ENCODE assay signal across 7 cellular contexts in the genomic region with DNA sequence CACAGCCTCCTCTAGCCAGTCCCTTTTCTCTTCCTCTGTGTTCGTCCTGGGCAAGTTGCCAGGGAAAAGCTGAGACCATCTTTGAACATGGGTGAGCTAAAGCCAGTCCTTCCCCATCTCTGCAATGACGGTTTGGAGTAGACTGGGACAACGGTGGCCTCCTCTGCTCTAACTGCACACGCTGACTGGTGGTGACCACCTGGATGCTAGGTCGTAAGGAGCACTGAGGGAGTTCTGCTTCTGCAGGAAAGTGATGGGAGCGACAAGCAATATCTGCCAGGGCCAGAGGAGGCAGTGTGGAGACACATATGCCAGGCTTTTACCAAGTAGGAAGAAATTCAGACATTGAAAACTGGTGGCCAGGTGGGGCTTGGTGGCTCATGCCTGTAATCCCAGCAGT.
DNase-seq lines count a peak whose midpoint lies in the region; ATAC-seq, FAIRE-seq and TF ChIP-seq lines count a peak whose summit lies in the region.

No MANE protein-coding gene starts in this region.

- H3K4me2 ChIP-seq in endothelial cell of umbilical vein (ENCODE audit: insufficient read depth, low read length) (no peak overlapping the region), neural progenitor cell (no peak overlapping the region)

- H3K27me3 ChIP-seq in endothelial cell of umbilical vein (ENCODE audit: control insufficient read depth in 2 of 2, insufficient read depth in 2 of 2, low read length in 2 of 2) (no peaks in the 10 kb centered on the region), neural progenitor cell (no peaks in the 10 kb centered on the region), vagina (no peaks in the 10 kb centered on the region)

- intact Hi-C loops in endothelial cell of umbilical vein (cut with micrococcal nuclease) (no loop called here), vagina (cut with DNase I) (no loop called here)

- peaks cover 4% of the 10 kb centered on the region for H3K4me1 Mint-ChIP-seq in neural progenitor cell

- H4K20me1 ChIP-seq in endothelial cell of umbilical vein (replicated peaks; ENCODE audit: control insufficient read depth, extremely low read depth, insufficient read depth, low read length) (no peaks in the 10 kb centered on the region), neural progenitor cell (ENCODE audit: low read depth) (no peaks in the 10 kb centered on the region)

- H3F3A ChIP-seq in neural progenitor cell (ENCODE audit: low read depth) = peaks cover 6% of the 10 kb centered on the region

- no peak overlapping the region for H2AFZ ChIP-seq in endothelial cell of umbilical vein (ENCODE audit: low read depth, low read length)
- no peak overlapping the region for H2AFZ ChIP-seq in neural progenitor cell (replicated peaks)

- CTCF ChIA-PET in endothelial cell of umbilical vein (lab: Charles Lee) = no interaction called here

- no peak overlapping the region for H3K27ac Mint-ChIP-seq in neural progenitor cell

- H3K36me3 Mint-ChIP-seq in neural progenitor cell = no peaks in the 10 kb centered on the region

- H3K36me3 ChIP-seq in endothelial cell of umbilical vein (ENCODE audit: control insufficient read depth in 2 of 2, extremely low read depth in 1 of 2, insufficient read depth in 2 of 2, low read length in 2 of 2) (no peaks in the 10 kb centered on the region), neural progenitor cell (no peaks in the 10 kb centered on the region), vagina (no peaks in the 10 kb centered on the region)

- DNase-seq in ELR (ENCODE audit: low read depth) (peak; percentile 48), SKM-1 (lab: John Stamatoyannopoulos, UW; ENCODE audit: unreplicated experiment) (peak; percentile 76), endothelial cell of umbilical vein (ENCODE audit: low read depth, low spot score) (no peak), neural progenitor cell (ENCODE audit: low spot score) (peak; percentile 67), HPDE6-E6E7 (ENCODE audit: extremely low spot score) (no peak), vagina (ENCODE audit: extremely low spot score in 2 of 2) (no peak)

- no peaks in the 10 kb centered on the region for H3K9me1 ChIP-seq in endothelial cell of umbilical vein (replicated peaks; ENCODE audit: control insufficient read depth, extremely low read depth, insufficient read depth, low read length)

- no TSS peak for BruUV-seq in endothelial cell of umbilical vein (replicated peaks; lab: Mats Ljungman, UMichigan)

- FAIRE-seq in endothelial cell of umbilical vein (lab: Jason Lieb, UNC) = no peak

- no peak for TF ChIP-seq POLR2A in endothelial cell of umbilical vein (IDR thresholded peaks at IDR 0.05; ENCODE audit: low read depth, low read length)
- TF ChIP-seq POLR2A in vagina (IDR thresholded peaks at IDR 0.05) = no peak

- H3K9me3 ChIP-seq in endothelial cell of umbilical vein (replicated peaks; ENCODE audit: control insufficient read depth, insufficient read depth, low read length) (no peaks in the 10 kb centered on the region), neural progenitor cell (ENCODE audit: low read depth) (no peaks in the 10 kb centered on the region), vagina (no peaks in the 10 kb centered on the region)

- no peaks in the 10 kb centered on the region for H3K4me1 ChIP-seq in endothelial cell of umbilical vein (ENCODE audit: control insufficient read depth, extremely low read depth, insufficient read depth, low read length)
- H3K4me1 ChIP-seq in neural progenitor cell = no peaks in the 10 kb centered on the region
- no peaks in the 10 kb centered on the region for H3K4me1 ChIP-seq in vagina

- H3K79me2 ChIP-seq in endothelial cell of umbilical vein (ENCODE audit: control insufficient read depth, insufficient read depth, low read length) (no peaks in the 10 kb centered on the region), neural progenitor cell (ENCODE audit: low read depth) (no peaks in the 10 kb centered on the region)

- no peak overlapping the region for H3K27ac ChIP-seq in endothelial cell of umbilical vein (ENCODE audit: insufficient read depth, low read depth, low read length)
- no peak overlapping the region for H3K27ac ChIP-seq in neural progenitor cell
- H3K27ac ChIP-seq in vagina = no peak overlapping the region

- no peak overlapping the region for H3K4me3 ChIP-seq in endothelial cell of umbilical vein (replicated peaks in 1 of 3; ENCODE audit: insufficient read depth in 1 of 3, low read depth in 1 of 3, low read length in 3 of 3)
- H3K4me3 ChIP-seq in neural progenitor cell = no peak overlapping the region
- no peak overlapping the region for H3K4me3 ChIP-seq in vagina

- H3K9ac ChIP-seq in endothelial cell of umbilical vein (replicated peaks; ENCODE audit: extremely low read depth, insufficient read depth, low read length) = no peak overlapping the region
- H3K9ac ChIP-seq in neural progenitor cell = no peak overlapping the region

- peak; percentile 60 for ATAC-seq in HG02981 (IDR thresholded peaks at IDR 0.05; ENCODE audit: unreplicated experiment)

- POLR2A ChIA-PET in endothelial cell of umbilical vein (lab: Charles Lee) = no interaction called here

- no peak overlapping the region for H3K4me3 Mint-ChIP-seq in neural progenitor cell

- dilution Hi-C loops in endothelial cell of umbilical vein (cut with MboI; ENCODE audit: extremely low pct_ligation_motif_present, low sequenced_read_pairs) = no loop called here

- H3K9me3 Mint-ChIP-seq in neural progenitor cell = no peaks in the 10 kb centered on the region

- TF ChIP-seq CTCF in endothelial cell of umbilical vein (IDR thresholded peaks at IDR 0.05; ENCODE audit: extremely low read depth in 1 of 2, insufficient read depth in 1 of 2, low read depth in 1 of 2, low read length in 2 of 2) (peak; percentile 7 to 23), neural progenitor cell (IDR thresholded peaks at IDR 0.05) (peak; percentile 64), vagina (IDR thresholded peaks at IDR 0.05) (no peak)

- peaks cover 6% of the 10 kb centered on the region for H3K27me3 Mint-ChIP-seq in neural progenitor cell (ENCODE audit: insufficient read depth, low read depth)

TF ChIP-seq in endothelial cell of umbilical vein, 7 proteins besides CTCF, POLR2A, EP300 and RAD21:
- TF ChIP-seq GATA2 (IDR thresholded peaks at IDR 0.05; ENCODE audit: insufficient read depth, insufficient read length, low read depth, low read length) (no peak), POLR2AphosphoS5 (IDR thresholded peaks at IDR 0.05; ENCODE audit: insufficient read depth, low read depth, low read length) (no peak), MYC (IDR thresholded peaks at IDR 0.05; ENCODE audit: low read depth, low read length) (no peak), JUN (IDR thresholded peaks at IDR 0.05; ENCODE audit: borderline replicate concordance, insufficient read depth, insufficient read length, low read depth) (no peak), FOS (IDR thresholded peaks at IDR 0.05; ENCODE audit: borderline replicate concordance, insufficient read depth, low read length) (no peak), EZH2 (IDR thresholded peaks at IDR 0.05; ENCODE audit: borderline replicate concordance, low read depth, low read length, severe bottlenecking) (no peak)
- TF ChIP-seq, protein P1, sequence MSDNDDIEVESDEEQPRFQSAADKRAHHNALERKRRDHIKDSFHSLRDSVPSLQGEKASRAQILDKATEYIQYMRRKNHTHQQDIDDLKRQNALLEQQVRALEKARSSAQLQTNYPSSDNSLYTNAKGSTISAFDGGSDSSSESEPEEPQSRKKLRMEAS (IDR thresholded peaks at IDR 0.05; ENCODE audit: insufficient read depth, insufficient read length) = no peak
TF ChIP-seq in endothelial cell of umbilical vein: peak in this region for 0.

Comparison
In these comparisons a context has a peak if more than half of its experiments do, and no peak if none do; other contexts are left out.
1. DNase-seq: peak in ELR (single experiment), SKM-1 (single experiment) and neural progenitor cell (single experiment); none in endothelial cell of umbilical vein (single experiment), HPDE6-E6E7 (single experiment) and vagina (0 of 2).
2. CTCF ChIP-seq: peak in endothelial cell of umbilical vein (2 of 2) and neural progenitor cell (single experiment); none in vagina (0 of 3).